Comparison of ENCODE assay signal across 22 cellular contexts in genomic region chr4:182105416-182105815, GRCh38.
DNase-seq lines count a peak whose midpoint lies in the region; ATAC-seq and TF ChIP-seq lines count a peak whose summit lies in the region.
"Had no signal": no experiment of that assay in that cellular context is flagged by ENCODE, and none has a peak within 500 bp of the region (broad histone marks: within the 10 kb centered on the region; RNA-seq: fewer than 3 reads in every experiment).

No MANE protein-coding gene starts in this region.

- H3K9me3 Mint-ChIP-seq in activated CD4-positive, alpha-beta T cell treated with anti-CD3 and anti-CD28 coated beads, Interleukin-2, amount 10 ng/mL, durations not matched to agents 7 days and 5 days = no peaks in the 10 kb centered on the region
- peaks cover 2% of the 10 kb centered on the region for H3K9me3 Mint-ChIP-seq in neural progenitor cell
- H3K9me3 Mint-ChIP-seq: GM23338, H9 had no signal

- no peak overlapping the region for H3K9ac ChIP-seq in neural progenitor cell
- H3K9ac ChIP-seq: BLaER1 treated with 17β-estradiol and CSF1 and Interleukin-3, amounts not matched to agents 10 nM and 100 nM had no signal

- no peak for DNase-seq in activated CD4-positive, alpha-beta T cell treated with anti-CD3 and anti-CD28 coated beads, Interleukin-2, amount 10 ng/mL, durations not matched to agents 7 days and 5 days
- no peak for DNase-seq in activated CD4-positive, alpha-beta T cell treated with anti-CD3 and anti-CD28 coated beads, Interleukin-2, amount 50 U/mL, for 4 hours
- peak; percentile 72 for DNase-seq in foreskin melanocyte
- no peak for DNase-seq in neural progenitor cell (ENCODE audit: low spot score)
- no peak for DNase-seq in T-helper 1 cell
- no peak for DNase-seq in upper lobe of left lung
- DNase-seq in coronary artery (ENCODE audit: low spot score) = no peak
- no peak for DNase-seq in NCI-H526 (lab: John Stamatoyannopoulos, UW)
- DNase-seq: BE2C; CD4-positive, alpha-beta T cell; CD8-positive, alpha-beta memory T cell; DMS 273 treated with DMSO at 0.1 percent for 48 hours; DMS79; EL; GDM1; H9 had no signal

- H3K9me3 ChIP-seq in neural progenitor cell (ENCODE audit: low read depth) = no peaks in the 10 kb centered on the region
- no peaks in the 10 kb centered on the region for H3K9me3 ChIP-seq in upper lobe of left lung
- H3K9me3 ChIP-seq: BE2C; BLaER1 treated with 17β-estradiol and CSF1 and Interleukin-3, amounts not matched to agents 10 nM and 100 nM had no signal

- no peaks in the 10 kb centered on the region for H3K79me2 ChIP-seq in neural progenitor cell (ENCODE audit: low read depth)

- H3K4me2 ChIP-seq in neural progenitor cell = no peak overlapping the region
- H3K4me2 ChIP-seq: BLaER1 treated with 17β-estradiol and CSF1 and Interleukin-3, amounts not matched to agents 10 nM and 100 nM; GM23338 had no signal

- no peaks in the 10 kb centered on the region for H4K20me1 ChIP-seq in neural progenitor cell (ENCODE audit: low read depth)
- H4K20me1 ChIP-seq: BLaER1 treated with 17β-estradiol and CSF1 and Interleukin-3, amounts not matched to agents 10 nM and 100 nM had no signal

- H3K4me1 Mint-ChIP-seq in activated CD4-positive, alpha-beta T cell treated with anti-CD3 and anti-CD28 coated beads, Interleukin-2, amount 10 ng/mL, durations not matched to agents 7 days and 5 days = no peaks in the 10 kb centered on the region
- H3K4me1 Mint-ChIP-seq in neural progenitor cell = peaks cover 23% of the 10 kb centered on the region
- H3K4me1 Mint-ChIP-seq: CD14-positive monocyte; CD8-positive, alpha-beta memory T cell had no signal

- no peaks in the 10 kb centered on the region for H3K36me3 Mint-ChIP-seq in activated CD4-positive, alpha-beta T cell treated with anti-CD3 and anti-CD28 coated beads, Interleukin-2, amount 10 ng/mL, durations not matched to agents 7 days and 5 days (ENCODE audit: low read depth)
- H3K36me3 Mint-ChIP-seq in neural progenitor cell = no peaks in the 10 kb centered on the region
- H3K36me3 Mint-ChIP-seq: CD14-positive monocyte; CD8-positive, alpha-beta memory T cell had no signal

- CTCF ChIA-PET in activated CD4-positive, alpha-beta T cell treated with anti-CD3 and anti-CD28 coated beads, Interleukin-2, amount 10 ng/mL, durations not matched to agents 7 days and 5 days (lab: Charles Lee) = no interaction called here

- H3K27ac ChIP-seq in neural progenitor cell = no peak overlapping the region
- H3K27ac ChIP-seq in upper lobe of left lung = no peak overlapping the region
- no peak overlapping the region for H3K27ac ChIP-seq in coronary artery
- H3K27ac ChIP-seq: 22Rv1; BLaER1 treated with 17β-estradiol and CSF1 and Interleukin-3, amounts not matched to agents 10 nM and 100 nM had no signal

- no peak overlapping the region for H2AFZ ChIP-seq in neural progenitor cell (replicated peaks)
- H2AFZ ChIP-seq: GM23338 had no signal

- no peaks in the 10 kb centered on the region for H3K27me3 Mint-ChIP-seq in activated CD4-positive, alpha-beta T cell treated with anti-CD3 and anti-CD28 coated beads, Interleukin-2, amount 10 ng/mL, durations not matched to agents 7 days and 5 days
- H3K27me3 Mint-ChIP-seq in neural progenitor cell (ENCODE audit: insufficient read depth, low read depth) = peaks cover 7% of the 10 kb centered on the region
- H3K27me3 Mint-ChIP-seq: CD4-positive, alpha-beta T cell; CD8-positive, alpha-beta memory T cell had no signal

- H3K4me3 ChIP-seq in neural progenitor cell = no peak overlapping the region
- no peak overlapping the region for H3K4me3 ChIP-seq in upper lobe of left lung
- H3K4me3 ChIP-seq in coronary artery = no peak overlapping the region
- H3K4me3 ChIP-seq: BLaER1 treated with 17β-estradiol and CSF1 and Interleukin-3, amounts not matched to agents 10 nM and 100 nM; GM12878; GM23338 had no signal

- H3K4me3 Mint-ChIP-seq in activated CD4-positive, alpha-beta T cell treated with anti-CD3 and anti-CD28 coated beads, Interleukin-2, amount 10 ng/mL, durations not matched to agents 7 days and 5 days = no peak overlapping the region
- no peak overlapping the region for H3K4me3 Mint-ChIP-seq in neural progenitor cell
- H3K4me3 Mint-ChIP-seq: CD14-positive monocyte; CD4-positive, alpha-beta T cell; CD8-positive, alpha-beta memory T cell; GM23338; H9 had no signal

- 79 to 90% methylated on average over 6 to 7 of the region's 7 CpGs for WGBS in upper lobe of left lung, 2 donors

- no peaks in the 10 kb centered on the region for H3F3A ChIP-seq in neural progenitor cell (ENCODE audit: low read depth)

- TF ChIP-seq CTCF in neural progenitor cell (IDR thresholded peaks at IDR 0.05) (no peak), upper lobe of left lung (IDR thresholded peaks at IDR 0.05) (no peak), coronary artery (IDR thresholded peaks at IDR 0.05) (no peak)

- POLR2A ChIA-PET in activated CD4-positive, alpha-beta T cell treated with anti-CD3 and anti-CD28 coated beads, Interleukin-2, amount 10 ng/mL, durations not matched to agents 7 days and 5 days (lab: Charles Lee) = no interaction called here

- no peak for TF ChIP-seq EP300 in upper lobe of left lung (IDR thresholded peaks at IDR 0.05)

- H3K36me3 ChIP-seq in neural progenitor cell (no peaks in the 10 kb centered on the region), upper lobe of left lung (no peaks in the 10 kb centered on the region)
- H3K36me3 ChIP-seq: BE2C; BLaER1 treated with 17β-estradiol and CSF1 and Interleukin-3, amounts not matched to agents 10 nM and 100 nM had no signal

- H3K4me1 ChIP-seq in neural progenitor cell = no peaks in the 10 kb centered on the region
- no peaks in the 10 kb centered on the region for H3K4me1 ChIP-seq in upper lobe of left lung
- H3K4me1 ChIP-seq: BE2C; BLaER1 treated with 17β-estradiol and CSF1 and Interleukin-3, amounts not matched to agents 10 nM and 100 nM had no signal

- H3K27me3 ChIP-seq in neural progenitor cell (no peaks in the 10 kb centered on the region), upper lobe of left lung (no peaks in the 10 kb centered on the region)
- H3K27me3 ChIP-seq: BE2C; BLaER1 treated with 17β-estradiol and CSF1 and Interleukin-3, amounts not matched to agents 10 nM and 100 nM had no signal

- ATAC-seq in upper lobe of left lung (ENCODE audit: low FRiP score in 2 of 2) = no peak
- ATAC-seq: GM12878, GM23338, HCT116 had no signal

- H3K27ac Mint-ChIP-seq in activated CD4-positive, alpha-beta T cell treated with anti-CD3 and anti-CD28 coated beads, Interleukin-2, amount 10 ng/mL, durations not matched to agents 7 days and 5 days = peak overlapping the region; percentile 9
- H3K27ac Mint-ChIP-seq in neural progenitor cell = peak overlapping the region; percentile 64
- H3K27ac Mint-ChIP-seq: CD14-positive monocyte; CD4-positive, alpha-beta T cell; CD8-positive, alpha-beta memory T cell; GM23338 had no signal

- no peak for TF ChIP-seq POLR2A in upper lobe of left lung (IDR thresholded peaks at IDR 0.05)
